In the genomic region with DNA sequence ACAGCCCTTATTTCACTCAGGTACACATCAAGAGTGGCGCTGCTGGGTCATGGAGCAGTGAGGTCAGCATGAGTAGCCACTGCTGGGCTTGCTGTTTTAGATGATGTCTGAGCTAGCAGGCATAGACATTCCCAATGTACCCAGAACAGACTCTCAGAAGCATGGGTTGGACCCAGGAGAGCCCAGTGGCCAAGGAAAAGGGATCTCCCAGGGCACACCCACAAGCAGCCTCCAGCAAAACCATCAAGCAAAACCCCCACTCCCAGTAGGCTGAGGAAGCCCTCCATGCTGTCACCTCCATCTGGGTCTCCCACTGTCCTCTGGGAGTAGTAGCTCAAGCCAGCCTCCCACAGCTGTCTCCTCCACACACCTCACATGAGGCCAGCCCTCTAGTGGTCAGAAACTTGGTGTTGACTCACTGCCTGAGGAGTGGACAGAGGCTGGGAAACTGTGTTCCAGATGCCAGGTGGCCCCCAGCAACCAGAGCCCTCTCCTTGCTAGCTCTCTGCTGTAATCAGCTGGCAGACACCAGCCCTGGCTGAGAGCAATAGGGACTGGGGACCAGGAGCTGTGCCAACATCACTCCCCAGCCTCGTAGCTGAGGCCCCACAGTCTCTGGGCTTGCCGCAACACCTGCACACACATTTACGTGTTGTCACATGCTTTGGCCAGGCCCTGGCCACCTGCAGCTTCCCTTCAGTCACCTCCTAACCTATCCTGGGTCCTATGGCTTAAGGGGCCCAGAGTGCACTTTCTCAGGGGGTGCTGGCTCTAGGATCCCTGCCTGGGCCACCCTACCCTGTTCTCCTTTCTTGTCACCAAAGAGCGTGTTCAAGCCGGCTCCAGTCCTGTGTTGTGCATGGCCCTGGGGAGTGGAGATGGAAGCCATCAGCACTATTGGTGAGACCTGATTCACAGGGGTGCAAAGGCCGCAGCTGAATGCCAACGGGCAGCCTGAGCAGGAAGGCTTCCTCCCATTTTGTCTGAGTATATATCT, we compare ENCODE assay signal across 8 cellular contexts. TPM values are rescaled to one million over a fixed set of nuclear protein-coding genes. Genes with fewer than 3 reads are reported as not detected.
A peak's percentile ranks its signal among the peaks of the same experiment; 100 is the strongest.
DNase-seq lines count a peak whose midpoint lies in the region; ATAC-seq and TF ChIP-seq lines count a peak whose summit lies in the region.

No MANE protein-coding gene starts in this region.

- H3K4me1 ChIP-seq in right cardiac atrium (ENCODE audit: control insufficient read depth, insufficient read depth, low read length) (peaks cover 12% of the 10 kb centered on the region), sigmoid colon (peaks cover 0 to 31% (median 28%) of the 10 kb centered on the region in 4 donors)

- ATAC-seq in activated naive CD8-positive, alpha-beta T cell treated with anti-CD3 and anti-CD28 coated beads, Interleukin-2, amount 10 ng/mL, durations not matched to agents 7 days and 5 days (ENCODE audit: low read depth): no peak
- ATAC-seq in right cardiac atrium: peak; percentile 54 to 56

- peak; percentile 69 for TF ChIP-seq CTCF in GM12875 (IDR thresholded peaks at IDR 0.05; ENCODE audit: borderline replicate concordance, insufficient read depth, low read depth, low read length)
- TF ChIP-seq CTCF in sigmoid colon (IDR thresholded peaks at IDR 0.05): peak; percentile 49 to 76 (median 62)

- no peaks in the 10 kb centered on the region for H3K9me3 Mint-ChIP-seq in activated naive CD8-positive, alpha-beta T cell treated with anti-CD3 and anti-CD28 coated beads, Interleukin-2, amount 10 ng/mL, durations not matched to agents 7 days and 5 days

- no peak for TF ChIP-seq POLR2A in sigmoid colon (IDR thresholded peaks at IDR 0.05)

- H3K27me3 ChIP-seq in right cardiac atrium (ENCODE audit: control insufficient read depth, insufficient read depth): no peaks in the 10 kb centered on the region
- no peaks in the 10 kb centered on the region for H3K27me3 ChIP-seq in sigmoid colon

- peaks cover under 1 to 16% (median 11%) of the 10 kb centered on the region in 4 donors for H3K36me3 ChIP-seq in sigmoid colon

- no peak overlapping the region for H3K4me3 Mint-ChIP-seq in activated naive CD8-positive, alpha-beta T cell treated with anti-CD3 and anti-CD28 coated beads, Interleukin-2, amount 10 ng/mL, durations not matched to agents 7 days and 5 days

- WGBS in right cardiac atrium: 77% methylated on average over 8 of the region's 8 CpGs
- 65 to 81% methylated on average over 8 of the region's 8 CpGs for WGBS in sigmoid colon, 2 donors

- H3K27ac ChIP-seq in right cardiac atrium (ENCODE audit: low read length) (peak overlapping the region; percentile 83), sigmoid colon (peak overlapping the region; percentile 95 to 98 (median 97))

- DNase-seq in Ammon's horn (ENCODE audit: low spot score) (peak; percentile 64), NCI-H446 treated with DMSO at 0.1 percent for 48 hours (lab: John Stamatoyannopoulos, UW) (peak; percentile 53), right cardiac atrium (peak; percentile 69 to 83 (median 82)), sigmoid colon (peak; percentile 85), cerebellar nuclear complex (lab: John Stamatoyannopoulos, UW) (no peak)
- DNase-seq in activated naive CD8-positive, alpha-beta T cell treated with anti-CD3 and anti-CD28 coated beads, Interleukin-2, amount 10 ng/mL, durations not matched to agents 7 days and 5 days: no peak
- no peak for DNase-seq in effector CD4-positive, alpha-beta T cell

- no peak overlapping the region for H3K4me3 ChIP-seq in GM12875 (ENCODE audit: low read depth, low read length)
- H3K4me3 ChIP-seq in right cardiac atrium (ENCODE audit: low read length): no peak overlapping the region
- H3K4me3 ChIP-seq in sigmoid colon: no peak overlapping the region

- intact Hi-C loops in right cardiac atrium (cut with DNase I) (no loop called here), sigmoid colon (cut with DNase I) (no loop called here)

- no peak for TF ChIP-seq EP300 in sigmoid colon (IDR thresholded peaks at IDR 0.05)

- peak overlapping the region; percentile 90 for H3K27ac Mint-ChIP-seq in activated naive CD8-positive, alpha-beta T cell treated with anti-CD3 and anti-CD28 coated beads, Interleukin-2, amount 10 ng/mL, durations not matched to agents 7 days and 5 days

- POLR2A ChIA-PET in activated naive CD8-positive, alpha-beta T cell treated with anti-CD3 and anti-CD28 coated beads, Interleukin-2, amount 10 ng/mL, durations not matched to agents 7 days and 5 days (lab: Charles Lee): interaction anchor here (0.6 to 4.0 kb wide), 6 partner anchors 18 to 32 kb away, joined by 3 to 52 read pairs (median 8); a partner anchor contains a TSS

- H3K9me3 ChIP-seq in right cardiac atrium (ENCODE audit: control insufficient read depth, low read length): no peaks in the 10 kb centered on the region
- no peaks in the 10 kb centered on the region for H3K9me3 ChIP-seq in sigmoid colon

- H3K27me3 Mint-ChIP-seq in activated naive CD8-positive, alpha-beta T cell treated with anti-CD3 and anti-CD28 coated beads, Interleukin-2, amount 10 ng/mL, durations not matched to agents 7 days and 5 days: no peaks in the 10 kb centered on the region

- peaks cover 48% of the 10 kb centered on the region for H3K4me1 Mint-ChIP-seq in activated naive CD8-positive, alpha-beta T cell treated with anti-CD3 and anti-CD28 coated beads, Interleukin-2, amount 10 ng/mL, durations not matched to agents 7 days and 5 days

- H3K36me3 Mint-ChIP-seq in activated naive CD8-positive, alpha-beta T cell treated with anti-CD3 and anti-CD28 coated beads, Interleukin-2, amount 10 ng/mL, durations not matched to agents 7 days and 5 days: peaks cover 2% of the 10 kb centered on the region

RNA-seq across cellular contexts. Expression of a gene that starts 1.9 kb away (rescaled TPM):
- 10 to 100 TPM; 11.1 to 12.5 TPM for total RNA-seq in activated naive CD8-positive, alpha-beta T cell treated with anti-CD3 and anti-CD28 coated beads, Interleukin-2, amount 10 ng/mL, durations not matched to agents 7 days and 5 days
- total RNA-seq in right cardiac atrium (10 to 100 TPM; 12.3 to 17.2 (median 13.5) TPM), sigmoid colon (10 to 100 TPM in 1 of 4 donors, 1 to 10 TPM in 3; 5.4 to 11.8 (median 7.3) TPM)
- polyA plus RNA-seq in right cardiac atrium (12.5 TPM), sigmoid colon (10 to 100 TPM; 10.8 to 14.5 (median 14.1) TPM)

RNA-seq across cellular contexts. Expression of a gene that starts 22.3 kb away (rescaled TPM):
- total RNA-seq in activated naive CD8-positive, alpha-beta T cell treated with anti-CD3 and anti-CD28 coated beads, Interleukin-2, amount 10 ng/mL, durations not matched to agents 7 days and 5 days: 100 to 1,000 TPM; 263 to 264 TPM
- total RNA-seq in right cardiac atrium: 10 to 100 TPM in 3 of 4 donors, 1 to 10 TPM in 1; 10.0 to 12.2 (median 11.4) TPM
- 7.9 TPM for polyA plus RNA-seq in right cardiac atrium
- 10 to 100 TPM; 18.9 to 59.8 (median 26.9) TPM for total RNA-seq in sigmoid colon
- polyA plus RNA-seq in sigmoid colon: 10 to 100 TPM; 12.5 to 65.8 (median 13.8) TPM

RNA-seq across cellular contexts. Expression of a gene that starts 28.2 kb away (rescaled TPM):
- total RNA-seq in activated naive CD8-positive, alpha-beta T cell treated with anti-CD3 and anti-CD28 coated beads, Interleukin-2, amount 10 ng/mL, durations not matched to agents 7 days and 5 days: 10 to 100 TPM; 36.3 to 36.8 TPM
- total RNA-seq in right cardiac atrium (10 to 100 TPM; 28.5 to 32.6 (median 30.1) TPM), sigmoid colon (10 to 100 TPM; 15.7 to 29.4 (median 19.7) TPM)
- polyA plus RNA-seq in right cardiac atrium (30.0 TPM), sigmoid colon (10 to 100 TPM in 2 of 3 donors, 1 to 10 TPM in 1; 9.6 to 55.2 (median 18.0) TPM)

RNA-seq across cellular contexts. Expression of a gene that starts 31.9 kb away (rescaled TPM):
- 10 to 100 TPM; 63.3 to 65.7 TPM for total RNA-seq in activated naive CD8-positive, alpha-beta T cell treated with anti-CD3 and anti-CD28 coated beads, Interleukin-2, amount 10 ng/mL, durations not matched to agents 7 days and 5 days
- total RNA-seq in right cardiac atrium (10 to 100 TPM; 63.9 to 92.7 (median 72.1) TPM), sigmoid colon (10 to 100 TPM; 73.4 to 99.9 (median 84.3) TPM)
- polyA plus RNA-seq in right cardiac atrium (67.4 TPM), sigmoid colon (10 to 100 TPM; 52.7 to 71.4 (median 58.9) TPM)

RNA-seq across cellular contexts. Expression of a gene that starts 37.2 kb away (rescaled TPM):
- total RNA-seq in activated naive CD8-positive, alpha-beta T cell treated with anti-CD3 and anti-CD28 coated beads, Interleukin-2, amount 10 ng/mL, durations not matched to agents 7 days and 5 days: not detected
- total RNA-seq in right cardiac atrium (under 1 TPM in 1 of 4 donors, not detected in 3; 0.50 TPM), sigmoid colon (under 1 TPM in 1 of 4 donors, not detected in 3; 0.81 TPM)
- polyA plus RNA-seq in right cardiac atrium (0.07 TPM), sigmoid colon (under 1 TPM in 1 of 3 donors, not detected in 2; 0.12 TPM)

Comparison
In these comparisons a context has a peak if more than half of its experiments do, and no peak if none do; other contexts are left out.
1. DNase-seq: peak in Ammon's horn (single experiment), NCI-H446 treated with DMSO at 0.1 percent for 48 hours (single experiment), right cardiac atrium (3 of 3) and sigmoid colon (single experiment); none in activated naive CD8-positive, alpha-beta T cell treated with anti-CD3 and anti-CD28 coated beads, Interleukin-2, amount 10 ng/mL, durations not matched to agents 7 days and 5 days (single experiment), effector CD4-positive, alpha-beta T cell (single experiment) and cerebellar nuclear complex (0 of 2).
2. RNA of a gene that starts 22.3 kb away (total RNA-seq): 263 to 264 TPM in activated naive CD8-positive, alpha-beta T cell treated with anti-CD3 and anti-CD28 coated beads, Interleukin-2, amount 10 ng/mL, durations not matched to agents 7 days and 5 days; 18.9 to 59.8 TPM in sigmoid colon and 10.0 to 12.2 TPM in right cardiac atrium; every median in the first group is over 4 times any median in the second.